In genomic region chr14:25006961-25007795, GRCh38 we compare ENCODE assay signal across 10 cellular contexts. TPM values are rescaled to one million over a fixed set of nuclear protein-coding genes. Genes with fewer than 3 reads are reported as not detected.
DNase-seq lines count a peak whose midpoint lies in the region; ATAC-seq, FAIRE-seq and TF ChIP-seq lines count a peak whose summit lies in the region.
"Had no signal": no experiment of that assay in that cellular context is flagged by ENCODE, and none has a peak within 500 bp of the region (broad histone marks: within the 10 kb centered on the region; RNA-seq: fewer than 3 reads in every experiment).

No MANE protein-coding gene starts in this region.

- no peaks in the 10 kb centered on the region for H4K20me1 ChIP-seq in endothelial cell of umbilical vein (replicated peaks; ENCODE audit: control insufficient read depth, extremely low read depth, insufficient read depth, low read length)

- H3K27me3 ChIP-seq in endothelial cell of umbilical vein (ENCODE audit: control insufficient read depth in 2 of 2, insufficient read depth in 2 of 2, low read length in 2 of 2), result no peaks in the 10 kb centered on the region

- peak overlapping the region; percentile 28 for H3K4me2 ChIP-seq in endothelial cell of umbilical vein (ENCODE audit: insufficient read depth, low read length)

- no peak for TF ChIP-seq RAD21 in Ishikawa (IDR thresholded peaks at IDR 0.05; ENCODE audit: low read depth)

- TF ChIP-seq CTCF in endothelial cell of umbilical vein (IDR thresholded peaks at IDR 0.05; ENCODE audit: extremely low read depth in 1 of 2, insufficient read depth in 1 of 2, low read depth in 1 of 2, low read length in 2 of 2) (no peak), omental fat pad (IDR thresholded peaks at IDR 0.05) (no peak)

- CTCF ChIA-PET in endothelial cell of umbilical vein (lab: Charles Lee), result no interaction called here

- POLR2A ChIA-PET in endothelial cell of umbilical vein (lab: Charles Lee), result no interaction called here

- H3K9ac ChIP-seq in endothelial cell of umbilical vein (replicated peaks; ENCODE audit: extremely low read depth, insufficient read depth, low read length), result no peak overlapping the region

- H3K9me1 ChIP-seq in endothelial cell of umbilical vein (replicated peaks; ENCODE audit: control insufficient read depth, extremely low read depth, insufficient read depth, low read length), result no peaks in the 10 kb centered on the region

- H3K9me3 ChIP-seq in endothelial cell of umbilical vein (replicated peaks; ENCODE audit: control insufficient read depth, insufficient read depth, low read length), result no peaks in the 10 kb centered on the region

- dilution Hi-C loops in endothelial cell of umbilical vein (cut with MboI; ENCODE audit: extremely low pct_ligation_motif_present, low sequenced_read_pairs), result no loop called here

- H3K79me2 ChIP-seq in endothelial cell of umbilical vein (ENCODE audit: control insufficient read depth, insufficient read depth, low read length), result no peaks in the 10 kb centered on the region

- peak; percentile 76 for FAIRE-seq in endothelial cell of umbilical vein (lab: Jason Lieb, UNC)
- no peak for FAIRE-seq in GM12892 (lab: Jason Lieb, UNC)

- peak overlapping the region; percentile 7 for H2AFZ ChIP-seq in endothelial cell of umbilical vein (ENCODE audit: low read depth, low read length)

- H3K27ac ChIP-seq in endothelial cell of umbilical vein (ENCODE audit: insufficient read depth, low read depth, low read length), result peak overlapping the region; percentile 4
- H3K27ac ChIP-seq: HL-60 had no signal

- no TSS peak for BruUV-seq in endothelial cell of umbilical vein (replicated peaks; lab: Mats Ljungman, UMichigan)

- ATAC-seq in omental fat pad (ENCODE audit: low FRiP score) (peak; percentile 94), HG03469 (IDR thresholded peaks at IDR 0.05; ENCODE audit: unreplicated experiment) (no peak)

- intact Hi-C loops in endothelial cell of umbilical vein (cut with micrococcal nuclease), result no loop called here

- peaks cover 12% of the 10 kb centered on the region for H3K4me1 ChIP-seq in endothelial cell of umbilical vein (ENCODE audit: control insufficient read depth, extremely low read depth, insufficient read depth, low read length)

- TF ChIP-seq POLR2A in endothelial cell of umbilical vein (IDR thresholded peaks at IDR 0.05; ENCODE audit: low read depth, low read length) (no peak), GM12892 (IDR thresholded peaks at IDR 0.05; ENCODE audit: low read depth, low read length) (no peak)

- DNase-seq in ELR (ENCODE audit: low read depth), result peak; percentile 90
- peak; percentile 67 for DNase-seq in endothelial cell of umbilical vein (ENCODE audit: low read depth, low spot score)
- no peak for DNase-seq in omental fat pad (ENCODE audit: low spot score)
- no peak for DNase-seq in activated naive CD4-positive, alpha-beta T cell treated with Interleukin-2 at 50 U/mL for 16 hours
- no peak for DNase-seq in activated T-cell treated with anti-CD3 and anti-CD28 coated beads, Interleukin-2, amount 50 U/mL, for 1 hour
- no peak for DNase-seq in GM12892 (ENCODE audit: insufficient read length)

- TF ChIP-seq EP300 in Ishikawa (IDR thresholded peaks at IDR 0.05; ENCODE audit: borderline replicate concordance), result no peak; the same call in 1 of the 2 replicates

- H3K36me3 ChIP-seq in endothelial cell of umbilical vein (ENCODE audit: control insufficient read depth in 2 of 2, extremely low read depth in 1 of 2, insufficient read depth in 2 of 2, low read length in 2 of 2), result no peaks in the 10 kb centered on the region

- H3K4me3 ChIP-seq in endothelial cell of umbilical vein (replicated peaks in 1 of 3; ENCODE audit: insufficient read depth in 1 of 3, low read depth in 1 of 3, low read length in 3 of 3), result no peak overlapping the region

TF ChIP-seq in Ishikawa, 13 proteins besides CTCF, POLR2A, EP300 and RAD21 (continues in another document):
- TF ChIP-seq ZBTB7A (IDR thresholded peaks at IDR 0.05; ENCODE audit: low read depth), result no peak
- TF ChIP-seq NFIC (IDR thresholded peaks at IDR 0.05), result no peak
- TF ChIP-seq USF1 (IDR thresholded peaks at IDR 0.05), result no peak
- TF ChIP-seq REST (IDR thresholded peaks at IDR 0.05; ENCODE audit: low read depth), result no peak
- TF ChIP-seq EGR1 (IDR thresholded peaks at IDR 0.05), result no peak
- TF ChIP-seq CREB1 (IDR thresholded peaks at IDR 0.05; ENCODE audit: low read depth), result peak; percentile 34; the same call in 1 of the 2 replicates

TF ChIP-seq in endothelial cell of umbilical vein, 7 proteins besides CTCF, POLR2A, EP300 and RAD21:
- TF ChIP-seq MAX (IDR thresholded peaks at IDR 0.05; ENCODE audit: insufficient read depth, insufficient read length) (no peak), FOS (IDR thresholded peaks at IDR 0.05; ENCODE audit: borderline replicate concordance, insufficient read depth, low read length) (peak; percentile 27), JUN (IDR thresholded peaks at IDR 0.05; ENCODE audit: borderline replicate concordance, insufficient read depth, insufficient read length, low read depth) (peak; percentile 78)

RNA-seq across cellular contexts. Expression of gene STXBP6, which starts 42.8 kb away (rescaled TPM):
- total RNA-seq in endothelial cell of umbilical vein (not detected in 2 replicates), omental fat pad (10 to 100 TPM in 2 of 4 donors, 1 to 10 TPM in 2; 4.4 to 19.9 (median 8.2) TPM)
- 0.06 TPM in 1 of 2 replicates, not detected in the other for polyA plus RNA-seq in endothelial cell of umbilical vein
- polyA plus RNA-seq in endothelial cell of umbilical vein (2011; cell fraction: cytosol; rRNA removed), result 0.04 TPM in 1 of 2 replicates, not detected in the other
- polyA plus RNA-seq in endothelial cell of umbilical vein (2011; cell fraction: nucleus; rRNA removed), result not detected in 2 replicates
- not detected in 2 replicates for polyA plus RNA-seq in endothelial cell of umbilical vein (2012)
- not detected in 2 replicates for polyA minus RNA-seq in endothelial cell of umbilical vein
- polyA minus RNA-seq in endothelial cell of umbilical vein (2011; cell fraction: cytosol; rRNA and poly(A)+ RNA removed), result 0.92 TPM
- polyA minus RNA-seq in endothelial cell of umbilical vein (2011; cell fraction: nucleus; rRNA and poly(A)+ RNA removed), result not detected in 2 replicates
- polyA plus RNA-seq in GM12892 (2012; ENCODE audit: missing spikeins), result not detected
- total RNA-seq: T-helper 1 cell treated with Interleukin-12 subunit alpha and Interleukin-12 subunit beta and Interleukin-4 antibody, amounts not matched to agents 30 ng/mL and 1 ng/mL, for 36 hours had no signal

Comparison
In these comparisons a context has a peak if more than half of its experiments do, and no peak if none do; other contexts are left out.
1. DNase-seq: peak in ELR (single experiment) and endothelial cell of umbilical vein (single experiment); none in omental fat pad (single experiment), activated naive CD4-positive, alpha-beta T cell treated with Interleukin-2 at 50 U/mL for 16 hours (single experiment), activated T-cell treated with anti-CD3 and anti-CD28 coated beads, Interleukin-2, amount 50 U/mL, for 1 hour (single experiment) and GM12892 (single experiment).